1 cellular context compared by ENCODE assay signal in genomic region chr12:57182918-57183575, GRCh38.
TF ChIP-seq lines count a peak whose summit lies in the region.

No MANE protein-coding gene starts in this region.

TF ChIP-seq in HEK293, 187 proteins besides CTCF, POLR2A, EP300 and RAD21 (continued from another document and continues in another):
- no peak for TF ChIP-seq PBX3 (CRISPR knock-in tag; IDR thresholded peaks at IDR 0.05)
- no peak for TF ChIP-seq ZNF658 (tag by site-specific recombination; IDR thresholded peaks at IDR 0.05)
- no peak for TF ChIP-seq MYNN (tag by site-specific recombination; IDR thresholded peaks at IDR 0.05; ENCODE audit: borderline replicate concordance)
- peak; percentile 96 for TF ChIP-seq ZNF600 (tag by site-specific recombination; IDR thresholded peaks at IDR 0.05)
- TF ChIP-seq ZNF19 (tag by site-specific recombination; IDR thresholded peaks at IDR 0.05; ENCODE audit: low read depth): no peak
- TF ChIP-seq ZNF16 (tag by site-specific recombination; IDR thresholded peaks at IDR 0.05; ENCODE audit: low read depth): no peak
- TF ChIP-seq IKZF3 (tag by site-specific recombination; IDR thresholded peaks at IDR 0.05): peak; percentile 73
- no peak for TF ChIP-seq ZNF692 (tag by site-specific recombination; IDR thresholded peaks at IDR 0.05)
- peak; percentile 92 for TF ChIP-seq ZBTB17 (tag by site-specific recombination; IDR thresholded peaks at IDR 0.05)
- no peak for TF ChIP-seq ZNF785 (tag by site-specific recombination; IDR thresholded peaks at IDR 0.05)
- no peak for TF ChIP-seq TSHZ1 (tag by site-specific recombination; IDR thresholded peaks at IDR 0.05; ENCODE audit: borderline replicate concordance)
- TF ChIP-seq ZNF335 (tag by site-specific recombination; conservative IDR thresholded peaks at IDR 0.05): no peak
- TF ChIP-seq ZNF654 (tag by site-specific recombination; IDR thresholded peaks at IDR 0.05; ENCODE audit: low read depth): peak; percentile 86
- TF ChIP-seq GLIS2 (tag by site-specific recombination; IDR thresholded peaks at IDR 0.05): peak; percentile 4; the same call in 1 of the 2 replicates
- TF ChIP-seq ZBTB6 (tag by site-specific recombination; IDR thresholded peaks at IDR 0.05): no peak
- no peak for TF ChIP-seq ZFHX2 (tag by site-specific recombination; conservative IDR thresholded peaks at IDR 0.05)
- TF ChIP-seq ZNF146 (tag by site-specific recombination; IDR thresholded peaks at IDR 0.05): no peak
- no peak for TF ChIP-seq BCL11B (tag by site-specific recombination; IDR thresholded peaks at IDR 0.05; ENCODE audit: low read depth)
- TF ChIP-seq ZNF24 (tag by site-specific recombination; IDR thresholded peaks at IDR 0.05): no peak
- no peak for TF ChIP-seq ATF2 (tag by site-specific recombination; IDR thresholded peaks at IDR 0.05; ENCODE audit: low read depth)
- TF ChIP-seq PRDM4 (tag by site-specific recombination; IDR thresholded peaks at IDR 0.05): no peak
- no peak for TF ChIP-seq ZNF248 (tag by site-specific recombination; IDR thresholded peaks at IDR 0.05)
- TF ChIP-seq RBAK (tag by site-specific recombination; IDR thresholded peaks at IDR 0.05): no peak
- TF ChIP-seq GLI4 (tag by site-specific recombination; IDR thresholded peaks at IDR 0.05): no peak
- TF ChIP-seq ZNF324 (tag by site-specific recombination; IDR thresholded peaks at IDR 0.05): 0 out of 2 replicates have a peak, but pooled peaks have one; percentile 23
- no peak for TF ChIP-seq ZNF513 (tag by site-specific recombination; IDR thresholded peaks at IDR 0.05)
- TF ChIP-seq ZNF394 (tag by site-specific recombination; IDR thresholded peaks at IDR 0.05; ENCODE audit: borderline replicate concordance): no peak
- no peak for TF ChIP-seq ZNF449 (tag by site-specific recombination; IDR thresholded peaks at IDR 0.05)
- TF ChIP-seq ZNF211 (tag by site-specific recombination; IDR thresholded peaks at IDR 0.05; ENCODE audit: low read depth): no peak
- TF ChIP-seq ZNF23 (tag by site-specific recombination; IDR thresholded peaks at IDR 0.05; ENCODE audit: borderline replicate concordance): no peak
- TF ChIP-seq ZBTB1 (tag by site-specific recombination; IDR thresholded peaks at IDR 0.05): no peak
- no peak for TF ChIP-seq ZSCAN18 (tag by site-specific recombination; IDR thresholded peaks at IDR 0.05)
- no peak for TF ChIP-seq SCRT1 (tag by site-specific recombination; IDR thresholded peaks at IDR 0.05; ENCODE audit: borderline replicate concordance)
- TF ChIP-seq REST (tag by site-specific recombination; IDR thresholded peaks at IDR 0.05): no peak
- TF ChIP-seq ZNF544 (tag by site-specific recombination; IDR thresholded peaks at IDR 0.05): no peak
- TF ChIP-seq SP2 (tag by site-specific recombination; IDR thresholded peaks at IDR 0.05): no peak
- no peak for TF ChIP-seq ZNF266 (tag by site-specific recombination; IDR thresholded peaks at IDR 0.05; ENCODE audit: low read depth)
- TF ChIP-seq ZNF366 (tag by site-specific recombination; conservative IDR thresholded peaks at IDR 0.05): 0 out of 2 replicates have a peak, but pooled peaks have one; percentile 20
- TF ChIP-seq TRIM28 (IDR thresholded peaks at IDR 0.05; ENCODE audit: borderline replicate concordance, low read length): no peak
